ENCODE assay signal across 7 cellular contexts in the genomic region with DNA sequence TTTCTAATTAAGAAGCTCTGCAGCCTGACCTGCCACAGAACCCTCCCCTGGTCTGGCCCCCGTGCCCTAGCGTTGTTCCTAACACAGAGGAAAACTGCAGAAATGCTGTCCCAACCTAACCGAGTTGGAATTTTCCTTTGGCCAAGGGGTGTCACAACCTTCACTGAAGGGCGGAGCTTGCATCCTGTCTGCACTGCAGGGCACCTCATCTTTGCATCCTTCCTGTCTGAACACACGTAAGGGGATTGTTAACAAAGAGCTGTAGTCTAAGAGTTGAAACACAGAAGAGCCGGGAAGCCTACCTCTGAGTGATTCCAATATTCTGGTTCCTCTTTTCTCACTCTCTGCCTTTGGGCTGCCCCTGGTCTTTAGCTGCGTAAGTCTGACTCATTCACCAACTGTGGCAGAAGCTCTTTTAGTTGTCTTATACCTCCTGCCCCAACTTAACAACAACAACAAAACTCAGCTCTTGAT. TPM values are rescaled to one million over a fixed set of nuclear protein-coding genes. Genes with fewer than 3 reads are reported as not detected.
A peak's percentile ranks its signal among the peaks of the same experiment; 100 is the strongest.
DNase-seq lines count a peak whose midpoint lies in the region; ATAC-seq and TF ChIP-seq lines count a peak whose summit lies in the region.

No MANE protein-coding gene starts in this region.

- no peaks in the 10 kb centered on the region for H3K27me3 ChIP-seq in skeletal muscle tissue (ENCODE audit: control insufficient read depth in 3 of 3, insufficient read depth in 3 of 3, low read length in 3 of 3)
- H3K27me3 ChIP-seq in body of pancreas: no peaks in the 10 kb centered on the region

- H3K36me3 ChIP-seq in skeletal muscle tissue (ENCODE audit: control insufficient read depth in 3 of 3, insufficient read depth in 3 of 3, low read length in 3 of 3) (no peaks in the 10 kb centered on the region), body of pancreas (replicated peaks in 1 of 2; ENCODE audit: insufficient read depth in 1 of 2, low read depth in 2 of 2) (no peaks in the 10 kb centered on the region)

- whole genome bisulfite sequencing in body of pancreas, 2 donors: 57 to 66% methylated on average over 7 of the region's 7 CpGs

- ATAC-seq in GM18498 (IDR thresholded peaks at IDR 0.05; ENCODE audit: unreplicated experiment): peak; percentile 78
- peak; percentile 77 for ATAC-seq in GM21576 (IDR thresholded peaks at IDR 0.05; ENCODE audit: unreplicated experiment)
- no peak for ATAC-seq in body of pancreas

- H3K27ac ChIP-seq in skeletal muscle tissue (ENCODE audit: low read depth, low read length) (peak overlapping the region; percentile 64), body of pancreas (no peak overlapping the region)

- H3K4me3 ChIP-seq in fibroblast of pulmonary artery (replicated peaks; ENCODE audit: low read depth, low read length) (no peak overlapping the region), skeletal muscle tissue (ENCODE audit: low read length in 3 of 3) (peak overlapping the region in 1 of 3 donors; percentile 37), body of pancreas (no peak overlapping the region)

- no peaks in the 10 kb centered on the region for H3K9me3 ChIP-seq in skeletal muscle tissue (ENCODE audit: control insufficient read depth in 3 of 3, low read length in 3 of 3)
- H3K9me3 ChIP-seq in body of pancreas: no peaks in the 10 kb centered on the region

- H3K4me1 ChIP-seq in skeletal muscle tissue (ENCODE audit: control insufficient read depth in 3 of 3, insufficient read depth in 3 of 3, low read length in 3 of 3) (peaks cover 36 to 61% (median 43%) of the 10 kb centered on the region in 3 donors), body of pancreas (peaks cover 14% of the 10 kb centered on the region)

- DNase-seq in HuH-7.5 (ENCODE audit: low spot score) (peak; percentile 20), fibroblast of pulmonary artery (ENCODE audit: low read depth) (peak; percentile 52), body of pancreas (no peak)
- peak; percentile 56 to 59 for DNase-seq in activated T-cell treated with anti-CD3 and anti-CD28 coated beads, Interleukin-2, amount 50 U/mL, for 48 hours

- TF ChIP-seq POLR2A in body of pancreas (IDR thresholded peaks at IDR 0.05): no peak

- intact Hi-C loops in body of pancreas (cut with DNase I): loop anchor here (5.0 kb wide), 1 partner anchor 39 kb away; no protein-coding TSS in a partner anchor

- TF ChIP-seq CTCF in fibroblast of pulmonary artery (IDR thresholded peaks at IDR 0.05; ENCODE audit: low read length, missing control alignments) (no peak), body of pancreas (IDR thresholded peaks at IDR 0.05) (no peak)

- peak overlapping the region in 2 of 3 donors; percentile 4 to 50 for H3K9ac ChIP-seq in skeletal muscle tissue (ENCODE audit: low read depth in 1 of 3, low read length in 3 of 3)

RNA-seq across cellular contexts. Expression of a gene that starts 1.6 kb away (rescaled TPM):
- total RNA-seq in skeletal muscle tissue (23.0 TPM), body of pancreas (10 to 100 TPM; 14.0 to 23.4 TPM)

RNA-seq across cellular contexts. Expression of a gene that starts 20.0 kb away (rescaled TPM):
- total RNA-seq in skeletal muscle tissue (0.52 TPM), body of pancreas (10 to 100 TPM in 1 of 2 donors, 1 to 10 TPM in 1; 4.6 to 14.8 TPM)

RNA-seq across cellular contexts. Expression of a gene that starts 26.2 kb away (rescaled TPM):
- total RNA-seq in skeletal muscle tissue: 16.7 TPM
- total RNA-seq in body of pancreas: not detected

RNA-seq across cellular contexts. Expression of a gene that starts 27.2 kb away (rescaled TPM):
- total RNA-seq in skeletal muscle tissue: 37.6 TPM
- total RNA-seq in body of pancreas: 10 to 100 TPM; 10.4 to 61.0 TPM

RNA-seq across cellular contexts. Expression of a gene that starts 59.4 kb away (rescaled TPM):
- total RNA-seq in skeletal muscle tissue (6.8 TPM), body of pancreas (10 to 100 TPM in 1 of 2 donors, 1 to 10 TPM in 1; 7.8 to 31.6 TPM)

Comparison
In these comparisons a context has a peak if more than half of its experiments do, and no peak if none do; other contexts are left out.
1. DNase-seq: peak in HuH-7.5 (single experiment), activated T-cell treated with anti-CD3 and anti-CD28 coated beads, Interleukin-2, amount 50 U/mL, for 48 hours (2 of 2) and fibroblast of pulmonary artery (single experiment); none in body of pancreas (0 of 4).
2. RNA of a gene that starts 26.2 kb away (total RNA-seq): 16.7 TPM in skeletal muscle tissue (single experiment); not detected in body of pancreas; every median in the first group is over 10 times any median in the second.